8 cellular contexts compared by ENCODE assay signal in the genomic region with DNA sequence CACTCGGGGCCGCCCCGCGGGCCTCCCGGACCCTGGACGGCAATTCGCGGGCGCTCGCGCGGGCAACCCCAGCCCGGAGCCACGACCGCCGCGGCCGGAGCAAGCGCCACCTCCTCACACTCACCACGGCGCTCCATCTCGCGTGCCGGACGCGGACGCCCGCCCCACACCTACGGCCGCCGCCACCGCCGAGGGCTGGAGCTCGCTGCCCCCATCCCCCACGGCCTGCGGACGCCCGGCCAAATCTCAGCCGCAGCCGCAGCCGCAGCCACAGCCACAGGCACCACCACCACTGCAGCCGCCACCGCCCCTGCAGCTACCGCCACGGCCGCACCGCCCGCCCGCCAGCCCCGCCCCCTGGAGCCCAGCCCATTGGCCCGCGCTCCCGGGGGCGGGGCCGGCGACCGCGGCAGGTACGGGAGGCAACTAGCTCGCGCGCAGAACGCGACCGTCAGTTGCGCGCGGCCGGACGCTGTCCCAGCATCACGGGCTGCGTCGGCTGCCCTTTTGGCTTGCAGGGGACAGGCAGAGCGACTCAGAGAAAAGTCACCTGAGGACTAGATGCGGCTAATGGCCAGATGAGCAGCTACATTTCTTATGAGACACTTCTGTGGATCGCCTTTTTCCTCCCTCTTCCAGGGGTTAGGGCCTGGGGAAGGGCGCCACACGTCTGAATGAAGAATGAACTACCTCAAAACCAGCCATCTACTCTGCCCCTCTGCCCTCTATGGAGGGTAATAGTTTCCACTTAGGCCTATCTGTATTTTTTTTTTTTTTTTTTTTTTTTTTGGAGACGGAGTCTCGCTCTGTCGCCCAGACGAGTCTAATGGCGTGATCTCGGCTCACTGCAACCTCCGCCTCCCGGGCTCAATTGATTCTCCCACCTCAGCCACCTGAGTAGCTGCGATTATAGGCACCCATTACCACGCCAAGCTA. TPM values are rescaled to one million over a fixed set of nuclear protein-coding genes. Genes with fewer than 3 reads are reported as not detected.
DNase-seq lines count a peak whose midpoint lies in the region; TF ChIP-seq lines count a peak whose summit lies in the region.

A gene with protein sequence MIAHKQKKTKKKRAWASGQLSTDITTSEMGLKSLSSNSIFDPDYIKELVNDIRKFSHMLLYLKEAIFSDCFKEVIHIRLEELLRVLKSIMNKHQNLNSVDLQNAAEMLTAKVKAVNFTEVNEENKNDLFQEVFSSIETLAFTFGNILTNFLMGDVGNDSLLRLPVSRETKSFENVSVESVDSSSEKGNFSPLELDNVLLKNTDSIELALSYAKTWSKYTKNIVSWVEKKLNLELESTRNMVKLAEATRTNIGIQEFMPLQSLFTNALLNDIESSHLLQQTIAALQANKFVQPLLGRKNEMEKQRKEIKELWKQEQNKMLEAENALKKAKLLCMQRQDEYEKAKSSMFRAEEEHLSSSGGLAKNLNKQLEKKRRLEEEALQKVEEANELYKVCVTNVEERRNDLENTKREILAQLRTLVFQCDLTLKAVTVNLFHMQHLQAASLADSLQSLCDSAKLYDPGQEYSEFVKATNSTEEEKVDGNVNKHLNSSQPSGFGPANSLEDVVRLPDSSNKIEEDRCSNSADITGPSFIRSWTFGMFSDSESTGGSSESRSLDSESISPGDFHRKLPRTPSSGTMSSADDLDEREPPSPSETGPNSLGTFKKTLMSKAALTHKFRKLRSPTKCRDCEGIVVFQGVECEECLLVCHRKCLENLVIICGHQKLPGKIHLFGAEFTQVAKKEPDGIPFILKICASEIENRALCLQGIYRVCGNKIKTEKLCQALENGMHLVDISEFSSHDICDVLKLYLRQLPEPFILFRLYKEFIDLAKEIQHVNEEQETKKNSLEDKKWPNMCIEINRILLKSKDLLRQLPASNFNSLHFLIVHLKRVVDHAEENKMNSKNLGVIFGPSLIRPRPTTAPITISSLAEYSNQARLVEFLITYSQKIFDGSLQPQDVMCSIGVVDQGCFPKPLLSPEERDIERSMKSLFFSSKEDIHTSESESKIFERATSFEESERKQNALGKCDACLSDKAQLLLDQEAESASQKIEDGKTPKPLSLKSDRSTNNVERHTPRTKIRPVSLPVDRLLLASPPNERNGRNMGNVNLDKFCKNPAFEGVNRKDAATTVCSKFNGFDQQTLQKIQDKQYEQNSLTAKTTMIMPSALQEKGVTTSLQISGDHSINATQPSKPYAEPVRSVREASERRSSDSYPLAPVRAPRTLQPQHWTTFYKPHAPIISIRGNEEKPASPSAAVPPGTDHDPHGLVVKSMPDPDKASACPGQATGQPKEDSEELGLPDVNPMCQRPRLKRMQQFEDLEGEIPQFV (minus strand): TSS at position 294 of the 936 bp plus-strand sequence. CDS start 5,973 bp downstream, outside the sequence.

- H3K4me1 Mint-ChIP-seq in HFFc6 (ENCODE audit: low read depth): peaks cover 64% of the 10 kb centered on the region

- peaks cover 13% of the 10 kb centered on the region for H3K36me3 Mint-ChIP-seq in HFFc6 (ENCODE audit: low read depth)

- peaks cover 6% of the 10 kb centered on the region; the same call in 1 of the 2 replicates for H3K9me3 Mint-ChIP-seq in HFFc6

- TF ChIP-seq CTCF in HFFc6 (IDR thresholded peaks at IDR 0.05): no peak

- H3K27me3 Mint-ChIP-seq in HFFc6 (ENCODE audit: insufficient read depth): no peaks in the 10 kb centered on the region; the same call in 1 of the 2 replicates

- DNase-seq in HFFc6: peak; percentile 58
- DNase-seq in NCI-H146 treated with DMSO at 0.1 percent for 48 hours (lab: John Stamatoyannopoulos, UW; ENCODE audit: unreplicated experiment): peak; percentile 31
- DNase-seq in activated CD4-positive, alpha-beta T cell treated with anti-CD3 and anti-CD28 coated beads for 48 hours: peak; percentile 79
- DNase-seq in ecto neural progenitor cell (ENCODE audit: low spot score): peak; percentile 93
- DNase-seq in medulla oblongata (ENCODE audit: extremely low spot score): peak; percentile 23
- DNase-seq in stimulated activated CD8-positive, alpha-beta memory T cell treated with anti-CD3 and anti-CD28 coated beads, Interleukin-12 subunit alpha, Interleukin-12 subunit beta, amount 100 ng/mL, for 1 hour (ENCODE audit: low read depth): peak; percentile 7
- no peak for DNase-seq in effector CD4-positive, alpha-beta T cell

- peak within 1 kb of the TSS; percentile 51 for H3K4me3 ChIP-seq in GM08714 (ENCODE audit: low read length)

- peak within 1 kb of the TSS; percentile 69 for H3K27ac Mint-ChIP-seq in HFFc6

- peak within 1 kb of the TSS; percentile 94 for H3K4me3 Mint-ChIP-seq in HFFc6

RNA-seq across cellular contexts. Expression of the gene that starts here (rescaled TPM):
- 10 to 100 TPM; 36.9 to 60.3 (median 52.9) TPM for total RNA-seq in HFFc6 (2021; fragmentation: NEBNext Ultra II Directional; extraction: Animal tissue kit (Norgen Biotek cat#: 25700))
